23 cellular contexts compared by ENCODE assay signal in the genomic region with DNA sequence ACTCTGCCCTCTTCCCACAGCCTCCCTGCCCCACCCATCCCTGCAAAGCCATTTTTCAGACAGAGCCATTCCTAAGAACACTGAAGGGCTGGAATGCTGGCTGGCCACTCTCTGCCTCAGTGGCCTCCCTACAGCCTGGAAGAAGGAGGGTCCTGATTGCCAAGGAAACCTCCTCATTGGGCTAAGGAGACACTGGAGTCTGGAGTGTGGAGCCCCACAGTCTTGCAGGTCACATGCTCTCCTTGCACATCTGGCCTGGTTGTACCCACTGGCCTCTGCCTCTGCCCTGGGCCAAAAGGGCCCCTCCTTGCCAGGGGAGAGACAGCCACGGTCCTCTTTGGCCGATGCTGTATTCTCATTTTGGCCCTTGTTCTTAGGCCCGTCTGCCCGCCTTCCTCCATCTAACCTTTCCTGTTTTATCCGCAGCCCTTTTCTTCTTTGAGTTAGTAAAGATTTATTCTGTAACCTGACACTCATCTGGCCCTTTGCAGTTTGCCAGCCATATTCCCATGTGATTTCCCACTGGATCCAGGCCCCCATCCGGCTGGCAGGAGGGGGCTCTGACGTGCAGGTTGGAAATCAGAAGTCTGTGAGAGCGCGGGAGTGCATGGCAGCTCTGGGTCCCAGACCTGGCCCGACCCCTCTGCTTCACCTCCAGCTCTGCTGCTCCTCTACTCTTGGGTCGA. TPM values are rescaled to one million over a fixed set of nuclear protein-coding genes. Genes with fewer than 3 reads are reported as not detected.
DNase-seq lines count a peak whose midpoint lies in the region; FAIRE-seq and TF ChIP-seq lines count a peak whose summit lies in the region.
"Had no signal": no experiment of that assay in that cellular context is flagged by ENCODE, and none has a peak within 500 bp of the region (broad histone marks: within the 10 kb centered on the region; RNA-seq: fewer than 3 reads in every experiment).

No MANE protein-coding gene starts in this region.

- no peak overlapping the region for H3K23ac ChIP-seq in H1 (ENCODE audit: insufficient read length)

- TF ChIP-seq CTCF in HEK293 (tag by site-specific recombination; IDR thresholded peaks at IDR 0.05) (no peak), H1 (IDR thresholded peaks at IDR 0.05; ENCODE audit: control extremely low read depth in 1 of 3, insufficient read depth in 1 of 3, low read depth in 1 of 3, low read length in 3 of 3) (no peak), progenitor cell of endocrine pancreas (IDR thresholded peaks at IDR 0.05; ENCODE audit: unreplicated experiment) (no peak)

- no peak overlapping the region for H3K14ac ChIP-seq in H1 (ENCODE audit: insufficient read length)

- WGBS in H1 (ENCODE audit: extremely low coverage in 1 of 2, insufficient coverage in 1 of 2, insufficient read length in 1 of 2, insufficient replicate concordance in 2 of 2, low coverage in 1 of 2, low lambda C conversion rate in 2 of 2, missing lambda C conversion rate in 1 of 2), 2 experiments: 90% methylated on average over 11 of the region's 11 CpGs; no CpG with 5 or more reads in 1 of the 2 experiments

- peaks cover 3% of the 10 kb centered on the region for H3K9me3 Mint-ChIP-seq in progenitor cell of endocrine pancreas (ENCODE audit: low read depth)

- H2BK20ac ChIP-seq in H1 (ENCODE audit: low read length): no peak overlapping the region

- no peaks in the 10 kb centered on the region for H3K79me1 ChIP-seq in H1 (ENCODE audit: low read depth, low read length)

- H3K9me3 ChIP-seq in HEK293 (ENCODE audit: control insufficient read depth, insufficient read depth, low read depth, low read length) (no peaks in the 10 kb centered on the region), H1 (ENCODE audit: insufficient read depth in 2 of 2, low read depth in 1 of 2, low read length in 1 of 2) (no peaks in the 10 kb centered on the region)
- H3K9me3 ChIP-seq: BE2C, body of pancreas, neutrophil had no signal

- peaks cover 9% of the 10 kb centered on the region for H3K4me1 Mint-ChIP-seq in progenitor cell of endocrine pancreas (ENCODE audit: low read depth)
- H3K4me1 Mint-ChIP-seq: activated CD4-positive, alpha-beta T cell treated with anti-CD3 and anti-CD28 coated beads for 36 hours; activated CD8-positive, alpha-beta memory T cell treated with anti-CD3 and anti-CD28 coated beads, Interleukin-2, amount 10 ng/mL, durations not matched to agents 7 days and 5 days had no signal

- H3K79me2 ChIP-seq in H1 (ENCODE audit: control insufficient read depth in 1 of 2, insufficient read depth in 2 of 2, low read length in 2 of 2): no peaks in the 10 kb centered on the region

- H2AK5ac ChIP-seq in H1 (ENCODE audit: low read depth, low read length): no peak overlapping the region

- H4K5ac ChIP-seq in H1 (ENCODE audit: insufficient read length, low read depth, low read length): no peak overlapping the region

- no peak for FAIRE-seq in H1 (lab: Jason Lieb, UNC)
- FAIRE-seq: A549, endometrium, urothelium cell line had no signal

- no peak overlapping the region for H2BK12ac ChIP-seq in H1 (ENCODE audit: low read depth, low read length)

- H2BK120ac ChIP-seq in H1 (replicated peaks; ENCODE audit: low read depth, low read length): no peak overlapping the region

- no peak for TF ChIP-seq POLR2A in H1 (IDR thresholded peaks at IDR 0.05; ENCODE audit: control extremely low read depth in 1 of 2, low read depth in 2 of 2, low read length in 2 of 2)

- no peak overlapping the region; a peak in 1 of 7 replicates for H3K9ac ChIP-seq in H1 (replicated peaks in 1 of 4; ENCODE audit: extremely low read depth in 1 of 4, low read depth in 3 of 4, low read length in 3 of 4)

- TF ChIP-seq RAD21 in H1 (IDR thresholded peaks at IDR 0.05 in 1 of 2, conservative IDR thresholded peaks at IDR 0.05 in 1 of 2; ENCODE audit: low read depth in 2 of 2, low read length in 2 of 2): no peak

- no peaks in the 10 kb centered on the region for H3K27me3 ChIP-seq in H1 (replicated peaks in 1 of 4; ENCODE audit: control insufficient read depth in 3 of 4, extremely low read depth in 1 of 4, insufficient read depth in 3 of 4, low read length in 3 of 4)
- H3K27me3 ChIP-seq: BE2C, body of pancreas, neutrophil had no signal

- peak overlapping the region; percentile 39; the same call in 1 of the 2 replicates for H2BK5ac ChIP-seq in H1 (ENCODE audit: low read depth, low read length)

- no peaks in the 10 kb centered on the region for H3K27me3 Mint-ChIP-seq in progenitor cell of endocrine pancreas
- H3K27me3 Mint-ChIP-seq: activated CD4-positive, alpha-beta T cell treated with anti-CD3 and anti-CD28 coated beads for 36 hours; activated CD8-positive, alpha-beta memory T cell treated with anti-CD3 and anti-CD28 coated beads, Interleukin-2, amount 10 ng/mL, durations not matched to agents 7 days and 5 days had no signal

- no peak overlapping the region for H2AFZ ChIP-seq in H1 (ENCODE audit: low read length)

- no peaks in the 10 kb centered on the region for H4K20me1 ChIP-seq in H1 (replicated peaks in 1 of 2; ENCODE audit: control insufficient read depth in 1 of 2, insufficient read depth in 2 of 2, low read length in 2 of 2)

- CTCF ChIA-PET in HEK293 (lab: Yijun Ruan, JAX): interaction anchor here (0.6 kb wide), 1 partner anchor 35 kb away, joined by 3 read pairs; no protein-coding TSS in a partner anchor
- CTCF ChIA-PET in H1 (lab: Charles Lee; ENCODE audit: partially characterized antibody): interaction anchor here (1.5 to 3.0 kb wide), 3 partner anchors 11 to 47 kb away, joined by 3 to 18 read pairs (median 7); a partner anchor contains a TSS

- 0 out of 2 replicates have a peak overlapping the region, but pooled peaks have one; percentile 9 for H4K8ac ChIP-seq in H1 (ENCODE audit: extremely low read depth, insufficient read depth, low read length)

- H3K23me2 ChIP-seq in H1 (ENCODE audit: low read depth, low read length): no peaks in the 10 kb centered on the region

- peaks cover 12% of the 10 kb centered on the region for H3K36me3 Mint-ChIP-seq in progenitor cell of endocrine pancreas (ENCODE audit: insufficient read depth)
- H3K36me3 Mint-ChIP-seq: activated CD8-positive, alpha-beta memory T cell treated with anti-CD3 and anti-CD28 coated beads, Interleukin-2, amount 10 ng/mL, durations not matched to agents 7 days and 5 days had no signal

- no peak overlapping the region; the same call in 1 of the 2 replicates for H3K27ac ChIP-seq in HEK293 (ENCODE audit: extremely low read depth, low read depth, low read length)
- H3K27ac ChIP-seq in H1 (ENCODE audit: low read depth, low read length): no peak overlapping the region
- H3K27ac ChIP-seq: A549, body of pancreas, neutrophil had no signal

- H3K36me3 ChIP-seq in HEK293 (ENCODE audit: control insufficient read depth in 2 of 2, insufficient read depth in 1 of 2, low read length in 2 of 2) (no peaks in the 10 kb centered on the region), H1 (ENCODE audit: control insufficient read depth in 2 of 4, insufficient read depth in 4 of 4, low read length in 3 of 4) (no peaks in the 10 kb centered on the region; a peak in 1 of 8 replicates)
- H3K36me3 ChIP-seq: BE2C, neutrophil had no signal

- DNase-seq in NCI-H187 treated with DMSO at 0.1 percent for 48 hours (lab: John Stamatoyannopoulos, UW) (peak; percentile 4), NCI-H187 (lab: John Stamatoyannopoulos, UW) (no peak), H1 (ENCODE audit: low read depth in 1 of 2, low spot score in 2 of 2) (no peak), progenitor cell of endocrine pancreas (ENCODE audit: low spot score, unreplicated experiment) (no peak), occipital lobe (lab: John Stamatoyannopoulos, UW) (no peak), NCI-H2196 treated with DMSO at 0.1 percent for 48 hours (lab: John Stamatoyannopoulos, UW; ENCODE audit: unreplicated experiment) (no peak)
- no peak for DNase-seq in central memory CD4-positive, alpha-beta T cell
- DNase-seq: activated CD4-positive, alpha-beta T cell treated with anti-CD3 and anti-CD28 coated beads for 36 hours; activated CD8-positive, alpha-beta memory T cell treated with anti-CD3 and anti-CD28 coated beads, Interleukin-2, amount 10 ng/mL, durations not matched to agents 7 days and 5 days; BE2C; body of pancreas; Calu3; left cardiac atrium; NCI-H446 treated with DMSO at 0.1 percent for 48 hours; retina had no signal

- H3K4me3 ChIP-seq in HEK293 (ENCODE audit: low read depth, low read length) (no peak overlapping the region), H1 (ENCODE audit: extremely low read depth in 1 of 4, insufficient read depth in 2 of 4, low read depth in 3 of 4, low read length in 4 of 4) (no peak overlapping the region)
- H3K4me3 ChIP-seq: A549, body of pancreas, coronary artery had no signal

- POLR2A ChIA-PET in HEK293 (lab: Yijun Ruan, JAX) (no interaction called here), H1 (lab: Charles Lee; ENCODE audit: partially characterized antibody) (no interaction called here)

- H3K4me2 ChIP-seq in H1 (ENCODE audit: insufficient read depth in 1 of 2, low read depth in 2 of 2, low read length in 2 of 2): no peak overlapping the region
- H3K4me2 ChIP-seq: A549 had no signal

- H3K4ac ChIP-seq in H1 (replicated peaks; ENCODE audit: insufficient read length, low read depth, low read length): no peak overlapping the region

- TF ChIP-seq EP300 in H1 (IDR thresholded peaks at IDR 0.05; ENCODE audit: borderline replicate concordance in 1 of 2, low read depth in 2 of 2, low read length in 2 of 2): no peak

- H3K4me3 Mint-ChIP-seq in progenitor cell of endocrine pancreas (ENCODE audit: low read depth): no peak overlapping the region
- H3K4me3 Mint-ChIP-seq: activated CD4-positive, alpha-beta T cell treated with anti-CD3 and anti-CD28 coated beads for 36 hours; activated CD8-positive, alpha-beta memory T cell treated with anti-CD3 and anti-CD28 coated beads, Interleukin-2, amount 10 ng/mL, durations not matched to agents 7 days and 5 days had no signal

- no peak overlapping the region for H3K56ac ChIP-seq in H1 (replicated peaks; ENCODE audit: insufficient read length, low read depth, low read length)

- peak overlapping the region; percentile 79 for H3K27ac Mint-ChIP-seq in progenitor cell of endocrine pancreas
- H3K27ac Mint-ChIP-seq: activated CD4-positive, alpha-beta T cell treated with anti-CD3 and anti-CD28 coated beads for 36 hours; activated CD8-positive, alpha-beta memory T cell treated with anti-CD3 and anti-CD28 coated beads, Interleukin-2, amount 10 ng/mL, durations not matched to agents 7 days and 5 days had no signal

- no peak overlapping the region for H3K18ac ChIP-seq in H1 (ENCODE audit: extremely low read depth, low read length)

- no peak overlapping the region for H4K91ac ChIP-seq in H1 (replicated peaks; ENCODE audit: insufficient read length, low read length)

- H3K4me1 ChIP-seq in HEK293 (ENCODE audit: control insufficient read depth, insufficient read depth, low read length): peaks cover 6% of the 10 kb centered on the region
- H3K4me1 ChIP-seq in H1 (replicated peaks in 1 of 4; ENCODE audit: control insufficient read depth in 3 of 4, insufficient read depth in 4 of 4, low read length in 3 of 4): peaks cover 0 to 4% (median 0%) of the 10 kb centered on the region in 4 experiments; a peak in 1 of 7 replicates
- H3K4me1 ChIP-seq: A549 had no signal

- no peak overlapping the region for H2BK15ac ChIP-seq in H1 (ENCODE audit: low read length)

RNA-seq across cellular contexts. Expression of a gene that starts 11.0 kb away (rescaled TPM):
- total RNA-seq in H1 (2021; fragmentation: NEBNext Ultra II Directional; extraction: Animal tissue kit (Norgen Biotek cat#: 25700)): not detected in 2 replicates
- polyA plus RNA-seq in H1 (2011; rRNA removed): not detected in 2 replicates
- 0.27 TPM for polyA plus RNA-seq in H1 (2011; cell fraction: cytosol; rRNA removed)
- 0.87 TPM for polyA plus RNA-seq in H1 (2011; cell fraction: nucleus; rRNA removed)
- polyA plus RNA-seq in H1 (2012, experiment 1 of 2): 0.16 to 0.34 TPM in 2 of 4 replicates, not detected in the others
- polyA plus RNA-seq in H1 (2012, experiment 2 of 2): not detected
- polyA plus RNA-seq in H1 (2013, experiment 1 of 2): not detected
- polyA plus RNA-seq in H1 (2013, experiment 2 of 2): 0.07 TPM
- 0.60 TPM in 1 of 2 replicates, not detected in the other for polyA minus RNA-seq in H1 (2011; rRNA and poly(A)+ RNA removed)
- not detected for polyA minus RNA-seq in H1 (2011; cell fraction: cytosol; rRNA and poly(A)+ RNA removed)
- polyA minus RNA-seq in H1 (2011; cell fraction: nucleus; rRNA and poly(A)+ RNA removed): not detected
- total RNA-seq in progenitor cell of endocrine pancreas (3.3 and 3.8 TPM in 2 replicates), occipital lobe (0.31 TPM)
- total RNA-seq: activated CD4-positive, alpha-beta T cell treated with anti-CD3 and anti-CD28 coated beads for 36 hours; activated CD8-positive, alpha-beta memory T cell treated with anti-CD3 and anti-CD28 coated beads, Interleukin-2, amount 10 ng/mL, durations not matched to agents 7 days and 5 days; Calu3; left cardiac atrium; mononuclear cell; Right ventricle myocardium inferior had no signal

RNA-seq across cellular contexts. Expression of a gene that starts 36.4 kb away (rescaled TPM):
- 0.21 and 0.43 TPM in 2 replicates for total RNA-seq in H1 (2021; fragmentation: NEBNext Ultra II Directional; extraction: Animal tissue kit (Norgen Biotek cat#: 25700))
- 0.13 and 0.20 TPM in 2 replicates for polyA plus RNA-seq in H1 (2011; rRNA removed)
- 0.05 TPM for polyA plus RNA-seq in H1 (2011; cell fraction: cytosol; rRNA removed)
- polyA plus RNA-seq in H1 (2011; cell fraction: nucleus; rRNA removed): 0.36 TPM
- 0.07 to 0.27 TPM (median 0.08 TPM) in 3 of 4 replicates, not detected in the other for polyA plus RNA-seq in H1 (2012, experiment 1 of 2)
- polyA plus RNA-seq in H1 (2012, experiment 2 of 2): 0.07 TPM
- 0.12 TPM for polyA plus RNA-seq in H1 (2013, experiment 1 of 2)
- 0.09 TPM for polyA plus RNA-seq in H1 (2013, experiment 2 of 2)
- polyA minus RNA-seq in H1 (2011; rRNA and poly(A)+ RNA removed): 0.05 TPM in 1 of 2 replicates, not detected in the other
- polyA minus RNA-seq in H1 (2011; cell fraction: cytosol; rRNA and poly(A)+ RNA removed): not detected
- polyA minus RNA-seq in H1 (2011; cell fraction: nucleus; rRNA and poly(A)+ RNA removed): 1.3 TPM
- total RNA-seq in progenitor cell of endocrine pancreas (0.33 and 0.34 TPM in 2 replicates), occipital lobe (1.7 TPM)
- total RNA-seq: Calu3 had no signal

RNA-seq across cellular contexts. Expression of a gene that starts 53.3 kb away (rescaled TPM):
- total RNA-seq in H1 (2021; fragmentation: NEBNext Ultra II Directional; extraction: Animal tissue kit (Norgen Biotek cat#: 25700)): 22.1 and 24.5 TPM in 2 replicates
- polyA plus RNA-seq in H1 (2011; rRNA removed): 36.8 and 43.6 TPM in 2 replicates
- 23.4 TPM for polyA plus RNA-seq in H1 (2011; cell fraction: cytosol; rRNA removed)
- polyA plus RNA-seq in H1 (2011; cell fraction: nucleus; rRNA removed): 42.4 TPM
- polyA plus RNA-seq in H1 (2012, experiment 1 of 2): 24.9 to 38.2 TPM (median 34.3 TPM) in 4 replicates
- polyA plus RNA-seq in H1 (2012, experiment 2 of 2): 42.7 TPM
- 36.6 TPM for polyA plus RNA-seq in H1 (2013, experiment 1 of 2)
- polyA plus RNA-seq in H1 (2013, experiment 2 of 2): 40.2 TPM
- polyA minus RNA-seq in H1 (2011; rRNA and poly(A)+ RNA removed): 37.0 and 45.4 TPM in 2 replicates
- 12.4 TPM for polyA minus RNA-seq in H1 (2011; cell fraction: cytosol; rRNA and poly(A)+ RNA removed)
- 11.7 TPM for polyA minus RNA-seq in H1 (2011; cell fraction: nucleus; rRNA and poly(A)+ RNA removed)
- total RNA-seq in progenitor cell of endocrine pancreas: 131 and 137 TPM in 2 replicates
- total RNA-seq in occipital lobe: 16.2 TPM

RNA-seq across cellular contexts. Expression of a gene that starts 54.0 kb away (rescaled TPM):
- 20.3 and 20.9 TPM in 2 replicates for total RNA-seq in H1 (2021; fragmentation: NEBNext Ultra II Directional; extraction: Animal tissue kit (Norgen Biotek cat#: 25700))
- polyA plus RNA-seq in H1 (2011; rRNA removed): 35.2 and 51.8 TPM in 2 replicates
- polyA plus RNA-seq in H1 (2011; cell fraction: cytosol; rRNA removed): 37.5 TPM
- polyA plus RNA-seq in H1 (2011; cell fraction: nucleus; rRNA removed): 41.5 TPM
- 26.6 to 32.0 TPM (median 28.6 TPM) in 4 replicates for polyA plus RNA-seq in H1 (2012, experiment 1 of 2)
- 32.8 TPM for polyA plus RNA-seq in H1 (2012, experiment 2 of 2)
- 10.2 TPM for polyA plus RNA-seq in H1 (2013, experiment 1 of 2)
- 10.7 TPM for polyA plus RNA-seq in H1 (2013, experiment 2 of 2)
- 29.1 and 46.5 TPM in 2 replicates for polyA minus RNA-seq in H1 (2011; rRNA and poly(A)+ RNA removed)
- 23.2 TPM for polyA minus RNA-seq in H1 (2011; cell fraction: cytosol; rRNA and poly(A)+ RNA removed)
- polyA minus RNA-seq in H1 (2011; cell fraction: nucleus; rRNA and poly(A)+ RNA removed): 25.6 TPM
- total RNA-seq in progenitor cell of endocrine pancreas: 102 and 108 TPM in 2 replicates
- total RNA-seq in occipital lobe: 13.3 TPM
